ENCODE assay signal across 8 cellular contexts in the genomic region with DNA sequence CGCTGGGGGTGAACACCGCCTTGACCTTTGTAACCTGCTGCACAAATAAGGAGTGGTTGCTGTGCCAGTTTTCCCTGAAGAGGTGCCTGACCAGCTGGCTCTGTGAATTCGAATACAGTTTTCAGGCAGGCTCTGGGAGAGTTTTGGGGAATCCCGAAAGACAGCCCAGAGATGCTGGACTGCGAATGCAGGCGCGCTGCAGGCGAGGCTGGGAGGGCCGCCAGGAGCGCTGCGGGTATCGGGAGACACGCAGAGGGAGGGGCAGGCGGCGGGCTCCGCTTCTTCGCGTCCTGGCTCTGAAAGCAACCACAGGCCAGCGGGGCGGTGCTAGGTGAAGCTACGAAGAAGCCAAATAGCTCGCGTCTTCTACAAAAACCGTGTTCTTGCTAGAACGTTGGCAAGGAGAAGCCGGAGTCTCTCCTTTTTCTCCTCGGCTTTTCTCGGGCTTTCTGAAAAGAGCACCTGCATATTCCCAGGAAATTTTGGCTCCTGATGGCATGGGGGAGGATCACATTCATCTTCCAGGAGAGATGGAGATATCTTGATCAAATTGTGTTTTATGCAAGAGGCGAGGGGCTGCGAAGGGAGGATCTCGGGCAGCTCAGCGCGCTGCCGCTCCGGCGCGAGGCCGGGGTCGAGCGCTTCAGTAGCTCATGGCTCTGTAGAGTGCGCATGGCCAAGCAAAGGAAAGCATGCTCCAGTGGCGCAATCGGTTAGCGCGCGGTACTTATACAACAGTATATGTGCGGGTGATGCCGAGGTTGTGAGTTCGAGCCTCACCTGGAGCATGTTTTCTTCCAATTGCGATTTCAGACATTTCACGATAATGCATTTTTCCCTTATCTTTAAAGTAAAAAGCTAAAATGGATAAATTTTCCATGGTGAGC.
DNase-seq lines count a peak whose midpoint lies in the region; ATAC-seq, FAIRE-seq and TF ChIP-seq lines count a peak whose summit lies in the region.

No MANE protein-coding gene starts in this region.

- peak overlapping the region; percentile 43 for H3K4me3 ChIP-seq in astrocyte of the spinal cord (ENCODE audit: low read depth, low read length)

- DNase-seq in A172 (ENCODE audit: low spot score), result peak; percentile 84
- DNase-seq in NCI-H748 treated with DMSO at 0.1 percent for 48 hours (lab: John Stamatoyannopoulos, UW), result peak; percentile 17
- DNase-seq in astrocyte of the spinal cord (ENCODE audit: low read depth, low spot score), result peak; percentile 58
- peak; percentile 36 to 58 for DNase-seq in left colon
- DNase-seq in stimulated activated effector memory CD8-positive, alpha-beta T cell treated with anti-CD3 and anti-CD28 coated beads, Interleukin-12 subunit alpha, Interleukin-12 subunit beta, amount 100 ng/mL, for 72 hours (ENCODE audit: low spot score in 2 of 2), result peak; percentile 34 to 76
- DNase-seq in sciatic nerve (ENCODE audit: low spot score), result no peak
- no peak for DNase-seq in RCC 7860 (ENCODE audit: low spot score)

- peaks cover 14% of the 10 kb centered on the region for H3K4me1 Mint-ChIP-seq in stimulated activated effector memory CD8-positive, alpha-beta T cell treated with anti-CD3 and anti-CD28 coated beads, Interleukin-12 subunit alpha, Interleukin-12 subunit beta, amount 100 ng/mL, for 72 hours

- in situ Hi-C loops in astrocyte of the spinal cord (cut with HindIII; ENCODE audit: low sequenced_read_pairs), result no loop called here

- TF ChIP-seq CTCF in astrocyte of the spinal cord (IDR thresholded peaks at IDR 0.05; ENCODE audit: low read depth, low read length), result peak; percentile 9

- H3K9me3 Mint-ChIP-seq in stimulated activated effector memory CD8-positive, alpha-beta T cell treated with anti-CD3 and anti-CD28 coated beads, Interleukin-12 subunit alpha, Interleukin-12 subunit beta, amount 100 ng/mL, for 72 hours, result peaks cover 3% of the 10 kb centered on the region

- intact Hi-C loops in left colon (cut with DNase I, micrococcal nuclease), result no loop called here
- intact Hi-C loops in sciatic nerve (cut with DNase I), result no loop called here

- H3K27ac Mint-ChIP-seq in stimulated activated effector memory CD8-positive, alpha-beta T cell treated with anti-CD3 and anti-CD28 coated beads, Interleukin-12 subunit alpha, Interleukin-12 subunit beta, amount 100 ng/mL, for 72 hours, result peak overlapping the region; percentile 85

- no peak for FAIRE-seq in RCC 7860 (lab: Jason Lieb, UNC)

- H3K36me3 Mint-ChIP-seq in stimulated activated effector memory CD8-positive, alpha-beta T cell treated with anti-CD3 and anti-CD28 coated beads, Interleukin-12 subunit alpha, Interleukin-12 subunit beta, amount 100 ng/mL, for 72 hours, result peaks cover 10% of the 10 kb centered on the region

- peak overlapping the region; percentile 56 for H3K4me3 Mint-ChIP-seq in stimulated activated effector memory CD8-positive, alpha-beta T cell treated with anti-CD3 and anti-CD28 coated beads, Interleukin-12 subunit alpha, Interleukin-12 subunit beta, amount 100 ng/mL, for 72 hours

- ATAC-seq in GM21381 (IDR thresholded peaks at IDR 0.05; ENCODE audit: unreplicated experiment), result peak; percentile 84
- ATAC-seq in left colon, result peak; percentile 81
- ATAC-seq in stimulated activated effector memory CD8-positive, alpha-beta T cell treated with anti-CD3 and anti-CD28 coated beads, Interleukin-12 subunit alpha, Interleukin-12 subunit beta, amount 100 ng/mL, for 72 hours, result peak; percentile 79
- no peak for ATAC-seq in sciatic nerve

Comparison
In these comparisons a context has a peak if more than half of its experiments do, and no peak if none do; other contexts are left out.
1. DNase-seq: peak in A172 (single experiment), NCI-H748 treated with DMSO at 0.1 percent for 48 hours (single experiment), astrocyte of the spinal cord (single experiment), left colon (2 of 2) and stimulated activated effector memory CD8-positive, alpha-beta T cell treated with anti-CD3 and anti-CD28 coated beads, Interleukin-12 subunit alpha, Interleukin-12 subunit beta, amount 100 ng/mL, for 72 hours (2 of 2); none in sciatic nerve (single experiment) and RCC 7860 (single experiment).